Comparison of ENCODE assay signal across 10 cellular contexts in the genomic region with DNA sequence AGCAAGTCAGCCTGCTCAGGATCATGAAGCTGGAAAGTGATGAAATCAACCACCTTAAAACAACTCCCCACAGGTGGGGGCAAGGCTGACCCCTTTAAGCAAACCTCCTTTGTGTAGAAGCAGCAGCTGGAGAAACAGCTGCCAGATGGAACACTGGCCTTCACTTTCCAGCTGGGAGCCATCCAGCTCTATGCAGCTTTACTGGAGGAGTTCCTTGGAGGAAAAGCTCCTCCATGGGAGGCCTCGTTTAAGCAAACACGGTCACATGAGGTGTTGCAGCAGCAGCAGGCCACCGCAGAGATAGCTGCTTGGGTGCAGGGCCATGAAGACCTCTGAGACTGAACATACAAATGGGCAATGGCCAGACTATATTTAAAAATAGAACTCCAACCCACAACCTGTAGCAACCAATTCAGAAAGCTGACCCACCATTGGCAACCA. TPM values are rescaled to one million over a fixed set of nuclear protein-coding genes. Genes with fewer than 3 reads are reported as not detected.
DNase-seq lines count a peak whose midpoint lies in the region; ATAC-seq, FAIRE-seq and TF ChIP-seq lines count a peak whose summit lies in the region.
"Had no signal": no experiment of that assay in that cellular context is flagged by ENCODE, and none has a peak within 500 bp of the region (broad histone marks: within the 10 kb centered on the region; RNA-seq: fewer than 3 reads in every experiment).

No MANE protein-coding gene starts in this region.

- H3K9ac ChIP-seq in HUES48 (ENCODE audit: low read depth, low read length) = no peak overlapping the region
- no peak overlapping the region for H3K9ac ChIP-seq in keratinocyte (ENCODE audit: control insufficient read depth, extremely low read depth, insufficient read depth, low read length)

- FAIRE-seq in keratinocyte (lab: Jason Lieb, UNC) = no peak

- H3K27ac Mint-ChIP-seq in activated CD4-positive, alpha-beta memory T cell treated with anti-CD3 and anti-CD28 coated beads for 36 hours = no peak overlapping the region
- H3K27ac Mint-ChIP-seq: activated T-helper 2 cell treated with anti-CD3 and anti-CD28 coated beads, Interferon-gamma antibody, Interleukin-2, Interleukin-4, amounts not matched to agents 10 μg/mL and 5 μg/mL and 100 μg/mL, durations not matched to agents 14 hours and 24 hours and 36 hours had no signal

- no peak overlapping the region for H3K4me3 Mint-ChIP-seq in activated CD4-positive, alpha-beta memory T cell treated with anti-CD3 and anti-CD28 coated beads for 36 hours

- H3K27me3 Mint-ChIP-seq in activated CD4-positive, alpha-beta memory T cell treated with anti-CD3 and anti-CD28 coated beads for 36 hours = peaks cover 11% of the 10 kb centered on the region

- DNase-seq in astrocyte of the cerebellum (ENCODE audit: low read depth) (peak; percentile 90), keratinocyte (ENCODE audit: low read depth, low spot score) (no peak), stromal cell of bone marrow (ENCODE audit: low read depth) (peak; percentile 85), DMS79 (lab: John Stamatoyannopoulos, UW) (no peak), AML-193 (lab: John Stamatoyannopoulos, UW) (no peak)
- DNase-seq in activated CD4-positive, alpha-beta memory T cell treated with anti-CD3 and anti-CD28 coated beads for 36 hours = no peak

- no peaks in the 10 kb centered on the region for H3K9me1 ChIP-seq in keratinocyte (ENCODE audit: control insufficient read depth, extremely low read depth, insufficient read depth, low read length)

- dilution Hi-C loops in keratinocyte (cut with MboI; ENCODE audit: extremely low pct_ligation_motif_present, low sequenced_read_pairs) = no loop called here

- CTCF ChIA-PET in activated CD4-positive, alpha-beta memory T cell treated with anti-CD3 and anti-CD28 coated beads for 36 hours (lab: Charles Lee) = no interaction called here

- no peaks in the 10 kb centered on the region for H3K27me3 ChIP-seq in HUES48 (ENCODE audit: control insufficient read depth, insufficient read depth, low read length)
- no peaks in the 10 kb centered on the region for H3K27me3 ChIP-seq in keratinocyte (ENCODE audit: control insufficient read depth, extremely low read depth, insufficient read depth, low read length)

- peaks cover 2% of the 10 kb centered on the region for H3K79me2 ChIP-seq in keratinocyte (ENCODE audit: control insufficient read depth, insufficient read depth, low read length)

- H3K4me3 ChIP-seq in HUES48 (ENCODE audit: low read depth, low read length) (no peak overlapping the region), astrocyte of the cerebellum (ENCODE audit: low read depth, low read length) (no peak overlapping the region), keratinocyte (ENCODE audit: control insufficient read depth in 2 of 3, extremely low read depth in 1 of 3, insufficient read depth in 2 of 3, low read depth in 1 of 3, low read length in 3 of 3) (peak overlapping the region in 1 of 3 experiments; percentile 18)

- no peaks in the 10 kb centered on the region for H3K36me3 ChIP-seq in HUES48 (ENCODE audit: control insufficient read depth, insufficient read depth, low read length)
- peaks cover 0 to 6% of the 10 kb centered on the region in 2 experiments for H3K36me3 ChIP-seq in keratinocyte (ENCODE audit: control insufficient read depth in 2 of 2, extremely low read depth in 1 of 2, insufficient read depth in 2 of 2, low read length in 2 of 2)

- H4K20me1 ChIP-seq in keratinocyte (ENCODE audit: control insufficient read depth, extremely low read depth, insufficient read depth, low read length) = no peaks in the 10 kb centered on the region

- no peak overlapping the region for H2AFZ ChIP-seq in keratinocyte (ENCODE audit: control insufficient read depth, low read length)

- in situ Hi-C loops in astrocyte of the cerebellum (cut with HindIII; ENCODE audit: low sequenced_read_pairs) = loop anchor here (5.0 kb wide), 2 partner anchors 77 to 78 kb away; no protein-coding TSS in a partner anchor

- H3K36me3 Mint-ChIP-seq in activated CD4-positive, alpha-beta memory T cell treated with anti-CD3 and anti-CD28 coated beads for 36 hours = no peaks in the 10 kb centered on the region

- peak overlapping the region; percentile 74 for H3K4me2 ChIP-seq in keratinocyte (ENCODE audit: control insufficient read depth, extremely low read depth, insufficient read depth, low read depth, low read length)

- no peaks in the 10 kb centered on the region for H3K4me1 Mint-ChIP-seq in activated CD4-positive, alpha-beta memory T cell treated with anti-CD3 and anti-CD28 coated beads for 36 hours (ENCODE audit: low read depth)

- intact Hi-C loops in activated CD4-positive, alpha-beta memory T cell treated with anti-CD3 and anti-CD28 coated beads for 36 hours (cut with micrococcal nuclease) = no loop called here

- no peak for TF ChIP-seq CTCF in astrocyte of the cerebellum (IDR thresholded peaks at IDR 0.05; ENCODE audit: low read depth, low read length, missing control alignments)
- TF ChIP-seq CTCF in keratinocyte (optimal IDR thresholded peaks at IDR 0.05 in 1 of 3, IDR thresholded peaks at IDR 0.05 in 1 of 3, conservative IDR thresholded peaks at IDR 0.05 in 1 of 3; ENCODE audit: extremely low read depth in 1 of 3, insufficient read depth in 2 of 3, low read length in 3 of 3) = no peak

- no peak for ATAC-seq in HG02884 (IDR thresholded peaks at IDR 0.05; ENCODE audit: unreplicated experiment)

- H3K4me1 ChIP-seq in HUES48 (ENCODE audit: control insufficient read depth, insufficient read depth, low read length) = peaks cover 13% of the 10 kb centered on the region
- peaks cover 41% of the 10 kb centered on the region for H3K4me1 ChIP-seq in keratinocyte (ENCODE audit: control insufficient read depth, extremely low read depth, insufficient read depth, low read length)

- H3K27ac ChIP-seq in HUES48 (ENCODE audit: low read depth, low read length) = peak overlapping the region; percentile 39
- H3K27ac ChIP-seq in keratinocyte (ENCODE audit: control insufficient read depth, insufficient read depth, low read length) = no peak overlapping the region
- H3K27ac ChIP-seq: VCaP had no signal

- no peaks in the 10 kb centered on the region for H3K9me3 Mint-ChIP-seq in activated CD4-positive, alpha-beta memory T cell treated with anti-CD3 and anti-CD28 coated beads for 36 hours
- H3K9me3 Mint-ChIP-seq: activated T-helper 2 cell treated with anti-CD3 and anti-CD28 coated beads, Interferon-gamma antibody, Interleukin-2, Interleukin-4, amounts not matched to agents 10 μg/mL and 5 μg/mL and 100 μg/mL, durations not matched to agents 14 hours and 24 hours and 36 hours had no signal

- H3K9me3 ChIP-seq in HUES48 (ENCODE audit: control insufficient read depth, insufficient read depth, low read length) (no peaks in the 10 kb centered on the region), keratinocyte (ENCODE audit: control insufficient read depth, low read depth, low read length) (no peaks in the 10 kb centered on the region)

- POLR2A ChIA-PET in activated CD4-positive, alpha-beta memory T cell treated with anti-CD3 and anti-CD28 coated beads for 36 hours (lab: Charles Lee) = no interaction called here

RNA-seq across cellular contexts. Expression of a gene that starts 13.0 kb away (rescaled TPM):
- 9.5 to 35.9 TPM (median 17.2 TPM) in 3 replicates for polyA plus RNA-seq in keratinocyte
- polyA plus RNA-seq in keratinocyte (2011; ENCODE audit: low read depth) = 33.6 TPM
- polyA plus RNA-seq in keratinocyte (2011; cell fraction: cytosol; rRNA removed) = 15.5 and 21.6 TPM in 2 replicates
- polyA plus RNA-seq in keratinocyte (2011; cell fraction: nucleus; rRNA removed) = 59.9 and 60.9 TPM in 2 replicates
- 23.2 and 49.6 TPM in 2 replicates for polyA plus RNA-seq in keratinocyte (2012; ENCODE audit: low replicate concordance)
- 23.1 to 123 TPM (median 41.6 TPM) in 3 replicates for polyA minus RNA-seq in keratinocyte
- polyA minus RNA-seq in keratinocyte (2011; cell fraction: cytosol; rRNA and poly(A)+ RNA removed) = 34.3 TPM
- polyA minus RNA-seq in keratinocyte (2011; cell fraction: nucleus; rRNA and poly(A)+ RNA removed) = 61.4 and 75.7 TPM in 2 replicates
- 1 to 10 TPM; 2.6 to 2.9 TPM for total RNA-seq in activated CD4-positive, alpha-beta memory T cell treated with anti-CD3 and anti-CD28 coated beads for 36 hours

Comparison
In these comparisons a context has a peak if more than half of its experiments do, and no peak if none do; other contexts are left out.
1. DNase-seq: peak in astrocyte of the cerebellum (single experiment) and stromal cell of bone marrow (single experiment); none in keratinocyte (single experiment), DMS79 (single experiment), activated CD4-positive, alpha-beta memory T cell treated with anti-CD3 and anti-CD28 coated beads for 36 hours (single experiment) and AML-193 (0 of 2).